In genomic region chr3:122886951-122887350, GRCh38 we compare ENCODE assay signal across 25 cellular contexts.
"Had no signal": no experiment of that assay in that cellular context is flagged by ENCODE, and none has a peak within 500 bp of the region (broad histone marks: within the 10 kb centered on the region; RNA-seq: fewer than 3 reads in every experiment).

No MANE protein-coding gene starts in this region.

- H3K27ac Mint-ChIP-seq: activated naive CD4-positive, alpha-beta T cell treated with anti-CD3 and anti-CD28 coated beads for 36 hours; endodermal cell; neural progenitor cell; progenitor cell of endocrine pancreas had no signal

- H3K36me3 Mint-ChIP-seq: neural progenitor cell had no signal

- DNase-seq: activated CD4-positive, alpha-beta T cell treated with anti-CD3 and anti-CD28 coated beads for 4 hours; activated CD4-positive, alpha-beta T cell treated with anti-CD3 and anti-CD28 coated beads, Interleukin-2, amount 50 U/mL, for 48 hours; activated CD4-positive, CD25-positive, alpha-beta regulatory T cell; activated CD8-positive, alpha-beta memory T cell treated with anti-CD3 and anti-CD28 coated beads, Interleukin-2, amount 50 U/mL, for 48 hours; activated naive CD4-positive, alpha-beta T cell treated with anti-CD3 and anti-CD28 coated beads for 36 hours; activated T-cell treated with anti-CD3 and anti-CD28 coated beads, Interleukin-2, amount 50 U/mL, for 4 hours; cerebellar nuclear complex; cortex of kidney; endodermal cell; esophagus squamous epithelium; gastrocnemius medialis; islet precursor cell; left cardiac atrium; mesendoderm; naive thymus-derived CD8-positive, alpha-beta T cell; spleen; stimulated activated CD4-positive, alpha-beta T cell treated with anti-CD3 and anti-CD28 coated beads, Interleukin-4, amount 100 ng/mL, for 1 hour; stimulated activated naive CD8-positive, alpha-beta T cell treated with anti-CD3 and anti-CD28 coated beads, Interleukin-15, Interleukin-2, amounts not matched to agents 100 U/mL and 50 U/mL, for 24 hours; T-helper 1 cell; T-helper 9 cell; thyroid gland; upper lobe of right lung had no signal

- H3K4me3 Mint-ChIP-seq: activated naive CD4-positive, alpha-beta T cell treated with anti-CD3 and anti-CD28 coated beads for 36 hours; activated T-cell treated with anti-CD3 and anti-CD28 coated beads, Interleukin-2, amount 50 U/mL, for 4 hours; endodermal cell; naive thymus-derived CD8-positive, alpha-beta T cell; neural progenitor cell had no signal

- FAIRE-seq: bronchial epithelial cell had no signal

- H3K9me3 Mint-ChIP-seq: activated naive CD4-positive, alpha-beta T cell treated with anti-CD3 and anti-CD28 coated beads for 36 hours; activated T-cell treated with anti-CD3 and anti-CD28 coated beads, Interleukin-2, amount 50 U/mL, for 4 hours; endodermal cell; naive thymus-derived CD8-positive, alpha-beta T cell; neural progenitor cell had no signal

- H3K27me3 Mint-ChIP-seq: naive thymus-derived CD8-positive, alpha-beta T cell; progenitor cell of endocrine pancreas had no signal
